ENCODE assay signal across 9 cellular contexts in the genomic region with DNA sequence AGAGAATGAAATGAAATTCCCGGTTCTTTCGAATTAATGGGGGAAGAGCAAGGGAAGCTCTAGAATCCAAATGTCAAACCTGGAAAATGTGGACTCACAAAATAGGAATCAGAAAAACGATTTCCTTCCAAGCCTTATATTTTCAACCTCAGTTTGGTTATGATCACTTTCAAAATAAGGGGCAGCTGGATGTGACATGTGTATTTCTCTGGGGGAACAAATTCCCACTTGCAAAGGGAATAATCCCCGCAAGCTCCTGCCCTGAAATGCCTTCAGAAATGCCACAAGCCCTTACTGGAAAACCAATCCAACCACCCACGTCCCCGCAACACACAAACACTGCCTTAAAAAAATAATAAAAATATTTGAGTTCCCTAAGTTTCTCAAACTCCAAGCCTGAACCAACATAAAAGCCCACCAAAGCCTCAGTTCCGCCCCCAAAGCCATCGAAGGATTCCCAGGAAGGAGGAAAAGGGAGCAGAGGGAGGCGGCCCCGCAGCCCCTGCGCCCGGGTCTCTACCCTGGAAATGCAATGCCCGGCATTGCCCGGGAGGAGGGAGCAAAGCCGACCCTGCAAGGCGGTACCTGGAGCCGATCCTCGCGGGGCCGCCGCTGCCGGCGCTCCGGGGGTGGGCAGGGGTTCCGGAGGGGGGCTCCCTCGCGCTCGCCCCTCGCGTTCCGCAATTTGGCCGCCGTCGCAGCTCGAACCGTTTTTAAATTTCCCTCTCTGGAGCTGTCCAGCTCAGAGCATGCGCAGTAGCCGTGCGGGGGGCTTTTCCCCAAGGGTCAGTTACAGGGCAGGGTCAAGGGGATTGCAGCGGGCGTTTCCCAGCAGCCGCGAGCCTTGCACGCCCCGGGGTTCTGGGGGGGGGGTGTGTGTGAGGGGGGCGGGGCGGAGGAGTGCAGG. TPM values are rescaled to one million over a fixed set of nuclear protein-coding genes. Genes with fewer than 3 reads are reported as not detected.
DNase-seq lines count a peak whose midpoint lies in the region; ATAC-seq and TF ChIP-seq lines count a peak whose summit lies in the region.
"Had no signal": no experiment of that assay in that cellular context is flagged by ENCODE, and none has a peak within 500 bp of the region (broad histone marks: within the 10 kb centered on the region; RNA-seq: fewer than 3 reads in every experiment).

A gene with protein sequence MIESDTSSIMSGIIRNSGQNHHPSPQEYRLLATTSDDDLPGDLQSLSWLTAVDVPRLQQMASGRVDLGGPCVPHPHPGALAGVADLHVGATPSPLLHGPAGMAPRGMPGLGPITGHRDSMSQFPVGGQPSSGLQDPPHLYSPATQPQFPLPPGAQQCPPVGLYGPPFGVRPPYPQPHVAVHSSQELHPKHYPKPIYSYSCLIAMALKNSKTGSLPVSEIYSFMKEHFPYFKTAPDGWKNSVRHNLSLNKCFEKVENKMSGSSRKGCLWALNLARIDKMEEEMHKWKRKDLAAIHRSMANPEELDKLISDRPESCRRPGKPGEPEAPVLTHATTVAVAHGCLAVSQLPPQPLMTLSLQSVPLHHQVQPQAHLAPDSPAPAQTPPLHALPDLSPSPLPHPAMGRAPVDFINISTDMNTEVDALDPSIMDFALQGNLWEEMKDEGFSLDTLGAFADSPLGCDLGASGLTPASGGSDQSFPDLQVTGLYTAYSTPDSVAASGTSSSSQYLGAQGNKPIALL (minus strand): TSS at position 751 of the 907 bp plus-strand sequence. CDS start 963 bp downstream, outside the sequence.

- no peak for TF ChIP-seq POLR2A in thyroid gland (IDR thresholded peaks at IDR 0.05)

- in situ Hi-C loops in GM13977 (cut with MboI; ENCODE audit: low pct_unique_long_range_greater_than_20kb, low sequenced_read_pairs, unreplicated experiment): no loop called here

- intact Hi-C loops in thyroid gland (cut with DNase I): no loop called here

- H3K4me3 ChIP-seq in esophagus (ENCODE audit: low read depth in 1 of 2, low read length in 2 of 2) (peak within 1 kb of the TSS; percentile 27 to 52), retinal pigment epithelial cell (ENCODE audit: low read length) (peak within 1 kb of the TSS; percentile 30), thyroid gland (replicated peaks in 1 of 3) (peak within 1 kb of the TSS in 1 of 3 donors; percentile 30)

- H3K27ac ChIP-seq in esophagus (ENCODE audit: low read depth in 2 of 2, low read length in 1 of 2) (no peak within 1 kb of the TSS), thyroid gland (no peak within 1 kb of the TSS)

- no peaks in the 10 kb centered on the region for H3K36me3 ChIP-seq in esophagus (ENCODE audit: control insufficient read depth in 2 of 2, insufficient read depth in 2 of 2, low read length in 1 of 2)
- H3K36me3 ChIP-seq in thyroid gland: no peaks in the 10 kb centered on the region

- no peak for ATAC-seq in GM18498 (IDR thresholded peaks at IDR 0.05; ENCODE audit: unreplicated experiment)
- no peak for ATAC-seq in GM18909 (IDR thresholded peaks at IDR 0.05; ENCODE audit: poor library complexity, unreplicated experiment)
- ATAC-seq: esophagus mucosa had no signal

- H3K27me3 ChIP-seq in esophagus (ENCODE audit: control insufficient read depth in 1 of 2, insufficient read depth in 2 of 2, low read length in 2 of 2) (peaks cover 0 to 2% of the 10 kb centered on the region in 2 donors), thyroid gland (peaks cover 8% of the 10 kb centered on the region)

- H3K4me1 ChIP-seq in esophagus (ENCODE audit: control insufficient read depth in 2 of 2, insufficient read depth in 2 of 2, low read length in 1 of 2) (peaks cover 3 to 6% of the 10 kb centered on the region in 2 donors), thyroid gland (peaks cover 8 to 14% of the 10 kb centered on the region in 2 donors)

- no peak for TF ChIP-seq CTCF in GM13977 (IDR thresholded peaks at IDR 0.05; ENCODE audit: extremely low read depth, insufficient read depth, missing control alignments)
- TF ChIP-seq CTCF in retinal pigment epithelial cell (conservative IDR thresholded peaks at IDR 0.05; ENCODE audit: low read depth, low read length): no peak
- no peak for TF ChIP-seq CTCF in thyroid gland (IDR thresholded peaks at IDR 0.05)

- 9 to 11% methylated on average over 38 to 47 of the region's 47 CpGs for WGBS in esophagus, 2 donors
- 13 to 14% methylated on average over 20 to 21 of the region's 47 CpGs for WGBS in thyroid gland, 2 donors

- DNase-seq in GM13977 (ENCODE audit: low spot score) (peak; percentile 33), NCI-H82 (lab: John Stamatoyannopoulos, UW) (peak; percentile 75), retinal pigment epithelial cell (ENCODE audit: low read depth) (no peak), thyroid gland (no peak)
- DNase-seq in stimulated activated CD4-positive, alpha-beta T cell treated with anti-CD3 and anti-CD28 coated beads, Interleukin-4, amount 100 ng/mL, for 4 hours: no peak

- H3K9me3 ChIP-seq in esophagus (ENCODE audit: control insufficient read depth in 2 of 2, insufficient read depth in 1 of 2, low read depth in 1 of 2, low read length in 1 of 2) (no peaks in the 10 kb centered on the region), thyroid gland (no peaks in the 10 kb centered on the region)

RNA-seq across cellular contexts. Expression of the gene that starts here (rescaled TPM):
- polyA plus RNA-seq in esophagus: not detected
- total RNA-seq in thyroid gland: not detected
- total RNA-seq: esophagus mucosa had no signal

Comparison
In these comparisons a context has a peak if more than half of its experiments do, and no peak if none do; other contexts are left out.
1. DNase-seq: peak in GM13977 (single experiment) and NCI-H82 (single experiment); none in retinal pigment epithelial cell (single experiment), thyroid gland (0 of 2) and stimulated activated CD4-positive, alpha-beta T cell treated with anti-CD3 and anti-CD28 coated beads, Interleukin-4, amount 100 ng/mL, for 4 hours (0 of 2).